ENCODE assay signal across 1 cellular context in genomic region chr11:7833527-7833926, GRCh38.
TF ChIP-seq lines count a peak whose summit lies in the region.

No MANE protein-coding gene starts in this region.

TF ChIP-seq in WTC11, 78 proteins besides CTCF, POLR2A, EP300 and RAD21 (continued from another document):
- TF ChIP-seq ARID4B (CRISPR knock-in tag; IDR thresholded peaks at IDR 0.05; ENCODE audit: borderline replicate concordance): no peak
- no peak for TF ChIP-seq GRHL2 (CRISPR knock-in tag; IDR thresholded peaks at IDR 0.05; ENCODE audit: insufficient replicate concordance, severe bottlenecking)
- no peak for TF ChIP-seq ESRRA (CRISPR knock-in tag; IDR thresholded peaks at IDR 0.05; ENCODE audit: borderline replicate concordance)
- no peak for TF ChIP-seq E2F4 (CRISPR knock-in tag; IDR thresholded peaks at IDR 0.05; ENCODE audit: borderline replicate concordance, low read depth)
- no peak for TF ChIP-seq E2F1 (CRISPR knock-in tag; IDR thresholded peaks at IDR 0.05)
- TF ChIP-seq ZNF532 (CRISPR knock-in tag; IDR thresholded peaks at IDR 0.05; ENCODE audit: borderline replicate concordance): no peak
